ENCODE assay signal across 31 cellular contexts in the genomic region with DNA sequence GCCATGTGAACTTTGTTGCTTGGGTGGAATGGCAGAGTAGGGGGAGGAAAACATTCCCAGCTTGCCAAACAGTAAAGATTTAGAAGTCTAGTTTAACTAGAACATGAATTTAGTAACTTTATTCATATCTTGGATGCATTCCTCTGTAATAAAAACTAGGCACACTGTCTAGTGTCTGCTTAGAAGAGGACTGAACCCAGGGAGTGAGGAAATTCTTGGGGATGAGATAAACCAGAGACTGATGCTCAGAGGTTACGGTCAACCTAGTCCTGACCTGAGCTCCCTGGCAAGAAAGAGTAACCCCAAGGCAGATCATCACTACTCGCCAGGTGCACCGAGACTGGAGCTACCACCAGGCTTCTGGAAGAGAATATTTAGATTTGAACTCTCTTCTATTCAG. TPM values are rescaled to one million over a fixed set of nuclear protein-coding genes. Genes with fewer than 3 reads are reported as not detected.
DNase-seq lines count a peak whose midpoint lies in the region; ATAC-seq, FAIRE-seq and TF ChIP-seq lines count a peak whose summit lies in the region.
"Had no signal": no experiment of that assay in that cellular context is flagged by ENCODE, and none has a peak within 500 bp of the region (broad histone marks: within the 10 kb centered on the region; RNA-seq: fewer than 3 reads in every experiment).

No MANE protein-coding gene starts in this region.

- DNase-seq in T-helper 1 cell (no peak), immature natural killer cell (no peak), WERI-Rb-1 (no peak), H54 (ENCODE audit: insufficient read length, low spot score) (no peak)
- no peak for DNase-seq in stimulated activated naive CD8-positive, alpha-beta T cell treated with anti-CD3 and anti-CD28 coated beads, Interleukin-15, Interleukin-2, amounts not matched to agents 100 U/mL and 50 U/mL, for 24 hours
- DNase-seq: activated CD4-positive, alpha-beta T cell treated with anti-CD3 and anti-CD28 coated beads for 4 hours; activated effector memory CD4-positive, alpha-beta T cell treated with anti-CD3 and anti-CD28 coated beads, Interleukin-2, amount 50 U/mL, for 16 hours; cerebellar nuclear complex; esophagus squamous epithelium; foreskin melanocyte; GM23248; heart left ventricle; Kasumi-1; kidney; NCI-H1436 treated with DMSO at 0.1 percent for 48 hours; NCI-H226; NCI-H526 treated with DMSO at 0.1 percent for 48 hours; NK-92 treated with Interleukin-12 subunit alpha and Interleukin-12 subunit beta, amount 100 ng/mL, for 24 hours; occipital lobe; right lobe of liver; stimulated activated CD4-positive, alpha-beta T cell treated with anti-CD3 and anti-CD28 coated beads, Interleukin-12 subunit alpha, Interleukin-12 subunit beta, amount 100 ng/mL, for 4 hours; stimulated activated CD4-positive, alpha-beta T cell treated with anti-CD3 and anti-CD28 coated beads, Interleukin-2, amount 100 ng/mL, for 48 hours; trophoblast cell had no signal

- peak overlapping the region; percentile 55 for H3K27ac Mint-ChIP-seq in T-helper 1 cell treated with Interleukin-12 subunit alpha and Interleukin-12 subunit beta and Interleukin-4 antibody, amounts not matched to agents 30 μg/mL and 1 μg/mL, for 36 hours
- H3K27ac Mint-ChIP-seq in stimulated activated naive CD8-positive, alpha-beta T cell treated with anti-CD3 and anti-CD28 coated beads, Interleukin-15, Interleukin-2, amounts not matched to agents 100 ng/mL and 50 ng/mL, for 24 hours, result peak overlapping the region; percentile 11
- H3K27ac Mint-ChIP-seq in immature natural killer cell, result peak overlapping the region; percentile 82 to 99 (median 90)

- no peak for TF ChIP-seq CTCF in WERI-Rb-1 (IDR thresholded peaks at IDR 0.05; ENCODE audit: low read depth, low read length)

- H3K27me3 ChIP-seq in WERI-Rb-1 (ENCODE audit: insufficient read depth, low read depth, severe bottlenecking), result no peaks in the 10 kb centered on the region
- H3K27me3 ChIP-seq: BLaER1 treated with 17β-estradiol and CSF1 and Interleukin-3, amounts not matched to agents 10 nM and 100 nM; body of pancreas; esophagus squamous epithelium; heart left ventricle; right lobe of liver had no signal

- peaks cover 66% of the 10 kb centered on the region for H3K4me1 Mint-ChIP-seq in T-helper 1 cell treated with Interleukin-12 subunit alpha and Interleukin-12 subunit beta and Interleukin-4 antibody, amounts not matched to agents 30 μg/mL and 1 μg/mL, for 36 hours (ENCODE audit: low read depth)
- H3K4me1 Mint-ChIP-seq in stimulated activated naive CD8-positive, alpha-beta T cell treated with anti-CD3 and anti-CD28 coated beads, Interleukin-15, Interleukin-2, amounts not matched to agents 100 ng/mL and 50 ng/mL, for 24 hours (ENCODE audit: low read depth), result peaks cover 79% of the 10 kb centered on the region
- peaks cover 82% of the 10 kb centered on the region in 2 donors for H3K4me1 Mint-ChIP-seq in immature natural killer cell

- H3K27me3 Mint-ChIP-seq in T-helper 1 cell treated with Interleukin-12 subunit alpha and Interleukin-12 subunit beta and Interleukin-4 antibody, amounts not matched to agents 30 μg/mL and 1 μg/mL, for 36 hours (ENCODE audit: low read depth), result no peaks in the 10 kb centered on the region
- H3K27me3 Mint-ChIP-seq in stimulated activated naive CD8-positive, alpha-beta T cell treated with anti-CD3 and anti-CD28 coated beads, Interleukin-15, Interleukin-2, amounts not matched to agents 100 ng/mL and 50 ng/mL, for 24 hours, result no peaks in the 10 kb centered on the region
- peaks cover 16 to 23% (median 20%) of the 10 kb centered on the region in 3 donors for H3K27me3 Mint-ChIP-seq in immature natural killer cell (ENCODE audit: low read depth in 3 of 3)

- no peak for TF ChIP-seq POLR2A in H54 (IDR thresholded peaks at IDR 0.05; ENCODE audit: low read depth, low read length)

- no peak for ATAC-seq in stimulated activated naive CD8-positive, alpha-beta T cell treated with anti-CD3 and anti-CD28 coated beads, Interleukin-15, Interleukin-2, amounts not matched to agents 100 U/mL and 50 U/mL, for 24 hours
- no peak for ATAC-seq in GM18868 (IDR thresholded peaks at IDR 0.05; ENCODE audit: unreplicated experiment)
- ATAC-seq: heart left ventricle, right lobe of liver had no signal

- H3K9me3 Mint-ChIP-seq in T-helper 1 cell treated with Interleukin-12 subunit alpha and Interleukin-12 subunit beta and Interleukin-4 antibody, amounts not matched to agents 30 μg/mL and 1 μg/mL, for 36 hours, result peaks cover 10% of the 10 kb centered on the region
- H3K9me3 Mint-ChIP-seq in stimulated activated naive CD8-positive, alpha-beta T cell treated with anti-CD3 and anti-CD28 coated beads, Interleukin-15, Interleukin-2, amounts not matched to agents 100 ng/mL and 50 ng/mL, for 24 hours, result peaks cover 4% of the 10 kb centered on the region
- H3K9me3 Mint-ChIP-seq in immature natural killer cell, result peaks cover 0 to 5% (median 2%) of the 10 kb centered on the region in 6 donors

- H3K36me3 Mint-ChIP-seq in T-helper 1 cell treated with Interleukin-12 subunit alpha and Interleukin-12 subunit beta and Interleukin-4 antibody, amounts not matched to agents 30 μg/mL and 1 μg/mL, for 36 hours (ENCODE audit: low read depth), result peaks cover 75% of the 10 kb centered on the region
- peaks cover 85% of the 10 kb centered on the region for H3K36me3 Mint-ChIP-seq in stimulated activated naive CD8-positive, alpha-beta T cell treated with anti-CD3 and anti-CD28 coated beads, Interleukin-15, Interleukin-2, amounts not matched to agents 100 ng/mL and 50 ng/mL, for 24 hours (ENCODE audit: low read depth)
- peaks cover 54 to 76% (median 63%) of the 10 kb centered on the region in 3 donors for H3K36me3 Mint-ChIP-seq in immature natural killer cell

- no peak overlapping the region for H3K4me3 Mint-ChIP-seq in T-helper 1 cell treated with Interleukin-12 subunit alpha and Interleukin-12 subunit beta and Interleukin-4 antibody, amounts not matched to agents 30 μg/mL and 1 μg/mL, for 36 hours
- no peak overlapping the region for H3K4me3 Mint-ChIP-seq in stimulated activated naive CD8-positive, alpha-beta T cell treated with anti-CD3 and anti-CD28 coated beads, Interleukin-15, Interleukin-2, amounts not matched to agents 100 ng/mL and 50 ng/mL, for 24 hours
- H3K4me3 Mint-ChIP-seq in immature natural killer cell, result peak overlapping the region in 3 of 5 donors; percentile 38 to 67 (median 41)

- no peaks in the 10 kb centered on the region for H3K9me3 ChIP-seq in WERI-Rb-1 (ENCODE audit: severe bottlenecking)
- H3K9me3 ChIP-seq: body of pancreas, prostate gland, right lobe of liver had no signal

- peaks cover 45% of the 10 kb centered on the region for H3K36me3 ChIP-seq in WERI-Rb-1

- no peak overlapping the region for H3K27ac ChIP-seq in WERI-Rb-1
- H3K27ac ChIP-seq: 22Rv1; BLaER1 treated with 17β-estradiol and CSF1 and Interleukin-3, amounts not matched to agents 10 nM and 100 nM; esophagus squamous epithelium; GM23248; prostate gland; right lobe of liver; SK-N-MC had no signal

- H3K4me3 ChIP-seq in WERI-Rb-1 (ENCODE audit: low read depth, low read length), result no peak overlapping the region
- H3K4me3 ChIP-seq: BLaER1 treated with 17β-estradiol and CSF1 and Interleukin-3, amounts not matched to agents 10 nM and 100 nM; body of pancreas; esophagus squamous epithelium; GM23248; heart left ventricle; prostate gland; right lobe of liver; SK-N-MC had no signal

- FAIRE-seq in H54 (lab: Jason Lieb, UNC), result no peak
- FAIRE-seq: kidney had no signal

RNA-seq across cellular contexts. Expression of gene SNRK, which starts 58.2 kb away (rescaled TPM):
- 10 to 100 TPM; 34.3 to 68.6 (median 38.4) TPM for polyA plus RNA-seq in immature natural killer cell

Comparison
In these comparisons a context has a peak if more than half of its experiments do, and no peak if none do; other contexts are left out.
1. H3K27ac Mint-ChIP-seq: peak in every context shown above with its lines; median percentile 90 in immature natural killer cell; 55 in T-helper 1 cell treated with Interleukin-12 subunit alpha and Interleukin-12 subunit beta and Interleukin-4 antibody, amounts not matched to agents 30 μg/mL and 1 μg/mL, for 36 hours; 11 in stimulated activated naive CD8-positive, alpha-beta T cell treated with anti-CD3 and anti-CD28 coated beads, Interleukin-15, Interleukin-2, amounts not matched to agents 100 ng/mL and 50 ng/mL, for 24 hours.
2. H3K4me3 Mint-ChIP-seq: peak in immature natural killer cell (3 of 5); none in T-helper 1 cell treated with Interleukin-12 subunit alpha and Interleukin-12 subunit beta and Interleukin-4 antibody, amounts not matched to agents 30 μg/mL and 1 μg/mL, for 36 hours (single experiment) and stimulated activated naive CD8-positive, alpha-beta T cell treated with anti-CD3 and anti-CD28 coated beads, Interleukin-15, Interleukin-2, amounts not matched to agents 100 ng/mL and 50 ng/mL, for 24 hours (single experiment).